ENCODE assay signal across 2 cellular contexts in genomic region chr22:36480941-36481392, GRCh38.
TF ChIP-seq lines count a peak whose summit lies in the region.

No MANE protein-coding gene starts in this region.

TF ChIP-seq in HEK293, 187 proteins besides CTCF, POLR2A, EP300 and RAD21 (continues in another document):
- TF ChIP-seq ZNF292 (tag by site-specific recombination; IDR thresholded peaks at IDR 0.05; ENCODE audit: borderline replicate concordance, low read depth) (no peak), ZNF596 (tag by site-specific recombination; IDR thresholded peaks at IDR 0.05) (no peak), ZNF677 (tag by site-specific recombination; IDR thresholded peaks at IDR 0.05) (no peak), SCRT2 (tag by site-specific recombination; IDR thresholded peaks at IDR 0.05) (peak; percentile 75), ZNF768 (tag by site-specific recombination; IDR thresholded peaks at IDR 0.05) (no peak), ZNF146 (tag by site-specific recombination; IDR thresholded peaks at IDR 0.05) (no peak), MZF1 (tag by site-specific recombination; IDR thresholded peaks at IDR 0.05; ENCODE audit: borderline replicate concordance) (no peak), ZFHX2 (tag by site-specific recombination; conservative IDR thresholded peaks at IDR 0.05) (no peak), ZNF121 (tag by site-specific recombination; IDR thresholded peaks at IDR 0.05) (no peak), ZNF830 (tag by site-specific recombination; IDR thresholded peaks at IDR 0.05; ENCODE audit: low read depth) (no peak), ZBTB49 (tag by site-specific recombination; IDR thresholded peaks at IDR 0.05; ENCODE audit: low read depth) (no peak), ZFP3 (tag by site-specific recombination; IDR thresholded peaks at IDR 0.05; ENCODE audit: low read depth) (no peak), ZBTB17 (tag by site-specific recombination; IDR thresholded peaks at IDR 0.05) (no peak), ZNF623 (tag by site-specific recombination; IDR thresholded peaks at IDR 0.05) (no peak), ZBTB20 (tag by site-specific recombination; IDR thresholded peaks at IDR 0.05) (no peak), ZNF174 (tag by site-specific recombination; IDR thresholded peaks at IDR 0.05) (no peak), GLI4 (tag by site-specific recombination; IDR thresholded peaks at IDR 0.05) (no peak), ZNF404 (tag by site-specific recombination; IDR thresholded peaks at IDR 0.05) (no peak), EGR2 (tag by site-specific recombination; IDR thresholded peaks at IDR 0.05; ENCODE audit: low read depth) (no peak; the same call in 1 of the 2 replicates), ZNF624 (tag by site-specific recombination; IDR thresholded peaks at IDR 0.05) (no peak), SP7 (tag by site-specific recombination; IDR thresholded peaks at IDR 0.05) (no peak), ZNF707 (tag by site-specific recombination; IDR thresholded peaks at IDR 0.05) (no peak), KLF8 (tag by site-specific recombination; IDR thresholded peaks at IDR 0.05) (no peak; the same call in none of the 2 replicates), ZSCAN4 (tag by site-specific recombination; IDR thresholded peaks at IDR 0.05) (no peak), ZBTB8A (tag by site-specific recombination; IDR thresholded peaks at IDR 0.05) (no peak)
- TF ChIP-seq, protein P1, sequence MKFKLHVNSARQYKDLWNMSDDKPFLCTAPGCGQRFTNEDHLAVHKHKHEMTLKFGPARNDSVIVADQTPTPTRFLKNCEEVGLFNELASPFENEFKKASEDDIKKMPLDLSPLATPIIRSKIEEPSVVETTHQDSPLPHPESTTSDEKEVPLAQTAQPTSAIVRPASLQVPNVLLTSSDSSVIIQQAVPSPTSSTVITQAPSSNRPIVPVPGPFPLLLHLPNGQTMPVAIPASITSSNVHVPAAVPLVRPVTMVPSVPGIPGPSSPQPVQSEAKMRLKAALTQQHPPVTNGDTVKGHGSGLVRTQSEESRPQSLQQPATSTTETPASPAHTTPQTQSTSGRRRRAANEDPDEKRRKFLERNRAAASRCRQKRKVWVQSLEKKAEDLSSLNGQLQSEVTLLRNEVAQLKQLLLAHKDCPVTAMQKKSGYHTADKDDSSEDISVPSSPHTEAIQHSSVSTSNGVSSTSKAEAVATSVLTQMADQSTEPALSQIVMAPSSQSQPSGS (tag by site-specific recombination; IDR thresholded peaks at IDR 0.05; ENCODE audit: low read depth) = no peak
- TF ChIP-seq, protein P2, sequence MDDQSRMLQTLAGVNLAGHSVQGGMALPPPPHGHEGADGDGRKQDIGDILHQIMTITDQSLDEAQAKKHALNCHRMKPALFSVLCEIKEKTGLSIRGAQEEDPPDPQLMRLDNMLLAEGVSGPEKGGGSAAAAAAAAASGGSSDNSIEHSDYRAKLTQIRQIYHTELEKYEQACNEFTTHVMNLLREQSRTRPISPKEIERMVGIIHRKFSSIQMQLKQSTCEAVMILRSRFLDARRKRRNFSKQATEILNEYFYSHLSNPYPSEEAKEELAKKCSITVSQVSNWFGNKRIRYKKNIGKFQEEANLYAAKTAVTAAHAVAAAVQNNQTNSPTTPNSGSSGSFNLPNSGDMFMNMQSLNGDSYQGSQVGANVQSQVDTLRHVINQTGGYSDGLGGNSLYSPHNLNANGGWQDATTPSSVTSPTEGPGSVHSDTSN (CRISPR knock-in tag; IDR thresholded peaks at IDR 0.05) = no peak
- TF ChIP-seq, protein P3, sequence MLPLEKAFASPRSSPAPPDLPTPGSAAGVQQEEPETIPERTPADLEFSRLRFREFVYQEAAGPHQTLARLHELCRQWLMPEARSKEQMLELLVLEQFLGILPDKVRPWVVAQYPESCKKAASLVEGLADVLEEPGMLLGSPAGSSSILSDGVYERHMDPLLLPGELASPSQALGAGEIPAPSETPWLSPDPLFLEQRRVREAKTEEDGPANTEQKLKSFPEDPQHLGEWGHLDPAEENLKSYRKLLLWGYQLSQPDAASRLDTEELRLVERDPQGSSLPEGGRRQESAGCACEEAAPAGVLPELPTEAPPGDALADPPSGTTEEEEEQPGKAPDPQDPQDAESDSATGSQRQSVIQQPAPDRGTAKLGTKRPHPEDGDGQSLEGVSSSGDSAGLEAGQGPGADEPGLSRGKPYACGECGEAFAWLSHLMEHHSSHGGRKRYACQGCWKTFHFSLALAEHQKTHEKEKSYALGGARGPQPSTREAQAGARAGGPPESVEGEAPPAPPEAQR (tag by site-specific recombination; IDR thresholded peaks at IDR 0.05) = 0 out of 2 replicates have a peak, but pooled peaks have one; percentile 74

TF ChIP-seq in GM12878, 131 proteins besides CTCF, POLR2A, EP300 and RAD21 (continues in another document):
- TF ChIP-seq SMC3 (IDR thresholded peaks at IDR 0.05; ENCODE audit: borderline replicate concordance, low read length) = no peak
- TF ChIP-seq POLR2AphosphoS5 (IDR thresholded peaks at IDR 0.05; ENCODE audit: low read length) = no peak
- TF ChIP-seq HDGF (IDR thresholded peaks at IDR 0.05) = no peak
- no peak for TF ChIP-seq CHD1 (IDR thresholded peaks at IDR 0.05; ENCODE audit: low read depth, low read length)
- TF ChIP-seq, protein P1 (IDR thresholded peaks at IDR 0.05; ENCODE audit: low read length) = no peak
- no peak for TF ChIP-seq ZBED1 (IDR thresholded peaks at IDR 0.05; ENCODE audit: borderline replicate concordance)
- no peak for TF ChIP-seq RELA (IDR thresholded peaks at IDR 0.05; ENCODE audit: borderline replicate concordance, partially characterized antibody)
- TF ChIP-seq RBBP5 (conservative IDR thresholded peaks at IDR 0.05) = no peak
- no peak for TF ChIP-seq SMAD1 (IDR thresholded peaks at IDR 0.05; ENCODE audit: low read depth, partially characterized antibody)
- TF ChIP-seq MYC (IDR thresholded peaks at IDR 0.05; ENCODE audit: insufficient read depth, insufficient read length, insufficient replicate concordance, low read length, severe bottlenecking) = no peak
- TF ChIP-seq NR2C1 (IDR thresholded peaks at IDR 0.05) = peak; percentile 37; the same call in 1 of the 2 replicates
- TF ChIP-seq, protein P4, sequence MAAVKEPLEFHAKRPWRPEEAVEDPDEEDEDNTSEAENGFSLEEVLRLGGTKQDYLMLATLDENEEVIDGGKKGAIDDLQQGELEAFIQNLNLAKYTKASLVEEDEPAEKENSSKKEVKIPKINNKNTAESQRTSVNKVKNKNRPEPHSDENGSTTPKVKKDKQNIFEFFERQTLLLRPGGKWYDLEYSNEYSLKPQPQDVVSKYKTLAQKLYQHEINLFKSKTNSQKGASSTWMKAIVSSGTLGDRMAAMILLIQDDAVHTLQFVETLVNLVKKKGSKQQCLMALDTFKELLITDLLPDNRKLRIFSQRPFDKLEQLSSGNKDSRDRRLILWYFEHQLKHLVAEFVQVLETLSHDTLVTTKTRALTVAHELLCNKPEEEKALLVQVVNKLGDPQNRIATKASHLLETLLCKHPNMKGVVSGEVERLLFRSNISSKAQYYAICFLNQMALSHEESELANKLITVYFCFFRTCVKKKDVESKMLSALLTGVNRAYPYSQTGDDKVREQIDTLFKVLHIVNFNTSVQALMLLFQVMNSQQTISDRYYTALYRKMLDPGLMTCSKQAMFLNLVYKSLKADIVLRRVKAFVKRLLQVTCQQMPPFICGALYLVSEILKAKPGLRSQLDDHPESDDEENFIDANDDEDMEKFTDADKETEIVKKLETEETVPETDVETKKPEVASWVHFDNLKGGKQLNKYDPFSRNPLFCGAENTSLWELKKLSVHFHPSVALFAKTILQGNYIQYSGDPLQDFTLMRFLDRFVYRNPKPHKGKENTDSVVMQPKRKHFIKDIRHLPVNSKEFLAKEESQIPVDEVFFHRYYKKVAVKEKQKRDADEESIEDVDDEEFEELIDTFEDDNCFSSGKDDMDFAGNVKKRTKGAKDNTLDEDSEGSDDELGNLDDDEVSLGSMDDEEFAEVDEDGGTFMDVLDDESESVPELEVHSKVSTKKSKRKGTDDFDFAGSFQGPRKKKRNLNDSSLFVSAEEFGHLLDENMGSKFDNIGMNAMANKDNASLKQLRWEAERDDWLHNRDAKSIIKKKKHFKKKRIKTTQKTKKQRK (IDR thresholded peaks at IDR 0.05; ENCODE audit: low read depth, low read length) = no peak
- no peak for TF ChIP-seq ESRRA (IDR thresholded peaks at IDR 0.05; ENCODE audit: low read length)
- TF ChIP-seq IRF4 (IDR thresholded peaks at IDR 0.05; ENCODE audit: low read depth, low read length) = no peak; the same call in 1 of the 2 replicates
- TF ChIP-seq YY1 (IDR thresholded peaks at IDR 0.05; ENCODE audit: low read depth, low read length) = no peak
- peak in 1 of 2 experiments; percentile 59; a peak in 2 of 4 replicates for TF ChIP-seq ETV6 (conservative IDR thresholded peaks at IDR 0.05 in 1 of 2, IDR thresholded peaks at IDR 0.05 in 1 of 2; ENCODE audit: borderline replicate concordance in 1 of 2, low read depth in 1 of 2)
- TF ChIP-seq USF1 (IDR thresholded peaks at IDR 0.05; ENCODE audit: borderline replicate concordance, extremely low read length, insufficient read depth, low read depth, low read length) = no peak
- no peak for TF ChIP-seq BRCA1 (IDR thresholded peaks at IDR 0.05; ENCODE audit: low read depth, low read length)
- TF ChIP-seq, protein P5, sequence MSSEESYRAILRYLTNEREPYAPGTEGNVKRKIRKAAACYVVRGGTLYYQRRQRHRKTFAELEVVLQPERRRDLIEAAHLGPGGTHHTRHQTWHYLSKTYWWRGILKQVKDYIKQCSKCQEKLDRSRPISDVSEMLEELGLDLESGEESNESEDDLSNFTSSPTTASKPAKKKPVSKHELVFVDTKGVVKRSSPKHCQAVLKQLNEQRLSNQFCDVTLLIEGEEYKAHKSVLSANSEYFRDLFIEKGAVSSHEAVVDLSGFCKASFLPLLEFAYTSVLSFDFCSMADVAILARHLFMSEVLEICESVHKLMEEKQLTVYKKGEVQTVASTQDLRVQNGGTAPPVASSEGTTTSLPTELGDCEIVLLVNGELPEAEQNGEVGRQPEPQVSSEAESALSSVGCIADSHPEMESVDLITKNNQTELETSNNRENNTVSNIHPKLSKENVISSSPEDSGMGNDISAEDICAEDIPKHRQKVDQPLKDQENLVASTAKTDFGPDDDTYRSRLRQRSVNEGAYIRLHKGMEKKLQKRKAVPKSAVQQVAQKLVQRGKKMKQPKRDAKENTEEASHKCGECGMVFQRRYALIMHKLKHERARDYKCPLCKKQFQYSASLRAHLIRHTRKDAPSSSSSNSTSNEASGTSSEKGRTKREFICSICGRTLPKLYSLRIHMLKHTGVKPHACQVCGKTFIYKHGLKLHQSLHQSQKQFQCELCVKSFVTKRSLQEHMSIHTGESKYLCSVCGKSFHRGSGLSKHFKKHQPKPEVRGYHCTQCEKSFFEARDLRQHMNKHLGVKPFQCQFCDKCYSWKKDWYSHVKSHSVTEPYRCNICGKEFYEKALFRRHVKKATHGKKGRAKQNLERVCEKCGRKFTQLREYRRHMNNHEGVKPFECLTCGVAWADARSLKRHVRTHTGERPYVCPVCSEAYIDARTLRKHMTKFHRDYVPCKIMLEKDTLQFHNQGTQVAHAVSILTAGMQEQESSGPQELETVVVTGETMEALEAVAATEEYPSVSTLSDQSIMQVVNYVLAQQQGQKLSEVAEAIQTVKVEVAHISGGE (CRISPR knock-in tag; IDR thresholded peaks at IDR 0.05) = peak; percentile 90
- TF ChIP-seq ASH2L (IDR thresholded peaks at IDR 0.05; ENCODE audit: borderline replicate concordance, low read depth) = no peak
- peak; percentile 90; the same call in 1 of the 2 replicates for TF ChIP-seq GABPA (IDR thresholded peaks at IDR 0.05; ENCODE audit: low read depth)
- TF ChIP-seq MXI1 (IDR thresholded peaks at IDR 0.05; ENCODE audit: low read depth, low read length) = no peak
- TF ChIP-seq, protein P6, sequence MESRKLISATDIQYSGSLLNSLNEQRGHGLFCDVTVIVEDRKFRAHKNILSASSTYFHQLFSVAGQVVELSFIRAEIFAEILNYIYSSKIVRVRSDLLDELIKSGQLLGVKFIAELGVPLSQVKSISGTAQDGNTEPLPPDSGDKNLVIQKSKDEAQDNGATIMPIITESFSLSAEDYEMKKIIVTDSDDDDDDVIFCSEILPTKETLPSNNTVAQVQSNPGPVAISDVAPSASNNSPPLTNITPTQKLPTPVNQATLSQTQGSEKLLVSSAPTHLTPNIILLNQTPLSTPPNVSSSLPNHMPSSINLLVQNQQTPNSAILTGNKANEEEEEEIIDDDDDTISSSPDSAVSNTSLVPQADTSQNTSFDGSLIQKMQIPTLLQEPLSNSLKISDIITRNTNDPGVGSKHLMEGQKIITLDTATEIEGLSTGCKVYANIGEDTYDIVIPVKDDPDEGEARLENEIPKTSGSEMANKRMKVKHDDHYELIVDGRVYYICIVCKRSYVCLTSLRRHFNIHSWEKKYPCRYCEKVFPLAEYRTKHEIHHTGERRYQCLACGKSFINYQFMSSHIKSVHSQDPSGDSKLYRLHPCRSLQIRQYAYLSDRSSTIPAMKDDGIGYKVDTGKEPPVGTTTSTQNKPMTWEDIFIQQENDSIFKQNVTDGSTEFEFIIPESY (IDR thresholded peaks at IDR 0.05) = no peak
- no peak; a peak in 3 of 4 replicates for TF ChIP-seq IKZF2 (IDR thresholded peaks at IDR 0.05)
- no peak for TF ChIP-seq IRF5 (IDR thresholded peaks at IDR 0.05; ENCODE audit: borderline replicate concordance)
- no peak for TF ChIP-seq SPI1 (IDR thresholded peaks at IDR 0.05; ENCODE audit: borderline replicate concordance, insufficient read depth, low read depth, low read length)
- no peak for TF ChIP-seq E2F4 (IDR thresholded peaks at IDR 0.05; ENCODE audit: low read depth, low read length)
